In genomic region chr5:168299372-168299771, GRCh38 we compare ENCODE assay signal across 15 cellular contexts. TPM values are rescaled to one million over a fixed set of nuclear protein-coding genes. Genes with fewer than 3 reads are reported as not detected.
"Had no signal": no experiment of that assay in that cellular context is flagged by ENCODE, and none has a peak within 500 bp of the region (broad histone marks: within the 10 kb centered on the region; RNA-seq: fewer than 3 reads in every experiment).

No MANE protein-coding gene starts in this region.

- H3K4me3 ChIP-seq: ascending aorta, colonic mucosa, esophagus muscularis mucosa, lung, tibial artery had no signal

- DNase-seq: activated naive CD4-positive, alpha-beta T cell treated with anti-CD3 and anti-CD28 coated beads for 36 hours; activated T-cell treated with anti-CD3 and anti-CD28 coated beads for 4 hours; colonic mucosa; hippocampal formation; stimulated activated CD4-positive, alpha-beta T cell treated with anti-CD3 and anti-CD28 coated beads, Interleukin-15, amount 100 ng/mL, for 24 hours; stimulated activated CD4-positive, alpha-beta T cell treated with anti-CD3 and anti-CD28 coated beads, Interleukin-4, amount 100 ng/mL, for 1 hour; stimulated activated naive CD4-positive, alpha-beta T cell; tibial artery had no signal

- ATAC-seq: activated CD4-positive, CD25-positive, alpha-beta regulatory T cell treated with anti-CD3 and anti-CD28 coated beads, Interleukin-2, amount 50 U/mL, for 24 hours; activated T-helper 17 cell treated with anti-CD3 and anti-CD28 coated beads, Interleukin-2, amount 50 U/mL, for 72 hours had no signal

- H3K27ac ChIP-seq: ascending aorta, colonic mucosa, esophagus muscularis mucosa, neutrophil, parathyroid adenoma, tibial artery had no signal

- H3K9ac ChIP-seq: parathyroid adenoma had no signal

- H3K9me3 ChIP-seq: ascending aorta, colonic mucosa, esophagus muscularis mucosa, neutrophil, tibial artery had no signal

- H3K4me1 ChIP-seq: ascending aorta, esophagus muscularis mucosa had no signal

- H3K36me3 ChIP-seq: ascending aorta, colonic mucosa, esophagus muscularis mucosa, neutrophil, tibial artery had no signal

- H2AFZ ChIP-seq: parathyroid adenoma had no signal

- H3K27me3 ChIP-seq: ascending aorta, colonic mucosa had no signal

RNA-seq across cellular contexts. Expression of gene WWC1, which starts 7.9 kb away (rescaled TPM):
- total RNA-seq: ascending aorta had no signal
